ENCODE assay signal across 22 cellular contexts in genomic region chr3:24155291-24155690, GRCh38.
"Had no signal": no experiment of that assay in that cellular context is flagged by ENCODE, and none has a peak within 500 bp of the region (broad histone marks: within the 10 kb centered on the region; RNA-seq: fewer than 3 reads in every experiment).

No MANE protein-coding gene starts in this region.

- H3K4me1 Mint-ChIP-seq: nephron had no signal

- H3K36me3 Mint-ChIP-seq: activated naive CD8-positive, alpha-beta T cell; stimulated activated effector memory CD8-positive, alpha-beta T cell treated with anti-CD3 and anti-CD28 coated beads, Interleukin-12 subunit alpha, Interleukin-12 subunit beta, amount 100 ng/mL, for 72 hours had no signal

- H3K4me3 Mint-ChIP-seq: activated B cell treated with CpG ODN at 0.5 μM for 24 hours; activated naive CD8-positive, alpha-beta T cell; nephron; stimulated activated effector memory CD8-positive, alpha-beta T cell treated with anti-CD3 and anti-CD28 coated beads, Interleukin-12 subunit alpha, Interleukin-12 subunit beta, amount 100 ng/mL, for 72 hours; stimulated activated naive CD8-positive, alpha-beta T cell treated with anti-CD3 and anti-CD28 coated beads, Interleukin-15, Interleukin-2, amounts not matched to agents 100 ng/mL and 50 ng/mL, for 24 hours had no signal

- H3K36me3 ChIP-seq: colonic mucosa, esophagus squamous epithelium, right lobe of liver, thoracic aorta, uterus had no signal

- H3K9me3 Mint-ChIP-seq: activated B cell treated with CpG ODN at 0.5 μM for 24 hours; activated T-helper 17 cell treated with anti-CD3 and anti-CD28 coated beads, Interleukin-2, amount 50 U/mL, for 72 hours; nephron; stimulated activated effector memory CD8-positive, alpha-beta T cell treated with anti-CD3 and anti-CD28 coated beads, Interleukin-12 subunit alpha, Interleukin-12 subunit beta, amount 100 ng/mL, for 72 hours; stimulated activated naive CD8-positive, alpha-beta T cell treated with anti-CD3 and anti-CD28 coated beads, Interleukin-15, Interleukin-2, amounts not matched to agents 100 ng/mL and 50 ng/mL, for 24 hours had no signal

- H3K4me1 ChIP-seq: body of pancreas, colonic mucosa, right lobe of liver, uterus had no signal

- DNase-seq: activated B cell treated with CpG ODN at 0.5 μM for 24 hours; activated CD4-positive, alpha-beta T cell treated with anti-CD3 and anti-CD28 coated beads, Interleukin-2, amount 50 U/mL, for 4 hours; anterior cingulate cortex; body of pancreas; cerebellar nuclear complex; colonic mucosa; effector CD8-positive, alpha-beta T cell; esophagus squamous epithelium; foreskin melanocyte; left cardiac atrium; posterior cingulate gyrus; right lobe of liver; stimulated activated CD4-positive, alpha-beta T cell treated with anti-CD3 and anti-CD28 coated beads, Interleukin-12 subunit alpha, Interleukin-12 subunit beta, amount 100 ng/mL, for 4 hours; stimulated activated CD4-positive, alpha-beta T cell treated with anti-CD3 and anti-CD28 coated beads, Interleukin-4, amount 100 ng/mL, for 24 hours; T-helper 2 cell; uterus had no signal

- H3K27ac Mint-ChIP-seq: activated B cell treated with CpG ODN at 0.5 μM for 24 hours; activated naive CD8-positive, alpha-beta T cell; nephron; stimulated activated effector memory CD8-positive, alpha-beta T cell treated with anti-CD3 and anti-CD28 coated beads, Interleukin-12 subunit alpha, Interleukin-12 subunit beta, amount 100 ng/mL, for 72 hours; stimulated activated naive CD8-positive, alpha-beta T cell treated with anti-CD3 and anti-CD28 coated beads, Interleukin-15, Interleukin-2, amounts not matched to agents 100 ng/mL and 50 ng/mL, for 24 hours had no signal

- H3K27ac ChIP-seq: body of pancreas, colonic mucosa, esophagus squamous epithelium, right lobe of liver, uterus had no signal

- H3K9me3 ChIP-seq: body of pancreas, colonic mucosa, esophagus squamous epithelium, right lobe of liver, thoracic aorta, uterus had no signal

- H3K4me3 ChIP-seq: body of pancreas, colonic mucosa, esophagus squamous epithelium, right lobe of liver, thoracic aorta, uterus had no signal

- H3K27me3 ChIP-seq: body of pancreas, colonic mucosa, esophagus squamous epithelium, right lobe of liver, uterus had no signal
